21 cellular contexts compared by ENCODE assay signal in the genomic region with DNA sequence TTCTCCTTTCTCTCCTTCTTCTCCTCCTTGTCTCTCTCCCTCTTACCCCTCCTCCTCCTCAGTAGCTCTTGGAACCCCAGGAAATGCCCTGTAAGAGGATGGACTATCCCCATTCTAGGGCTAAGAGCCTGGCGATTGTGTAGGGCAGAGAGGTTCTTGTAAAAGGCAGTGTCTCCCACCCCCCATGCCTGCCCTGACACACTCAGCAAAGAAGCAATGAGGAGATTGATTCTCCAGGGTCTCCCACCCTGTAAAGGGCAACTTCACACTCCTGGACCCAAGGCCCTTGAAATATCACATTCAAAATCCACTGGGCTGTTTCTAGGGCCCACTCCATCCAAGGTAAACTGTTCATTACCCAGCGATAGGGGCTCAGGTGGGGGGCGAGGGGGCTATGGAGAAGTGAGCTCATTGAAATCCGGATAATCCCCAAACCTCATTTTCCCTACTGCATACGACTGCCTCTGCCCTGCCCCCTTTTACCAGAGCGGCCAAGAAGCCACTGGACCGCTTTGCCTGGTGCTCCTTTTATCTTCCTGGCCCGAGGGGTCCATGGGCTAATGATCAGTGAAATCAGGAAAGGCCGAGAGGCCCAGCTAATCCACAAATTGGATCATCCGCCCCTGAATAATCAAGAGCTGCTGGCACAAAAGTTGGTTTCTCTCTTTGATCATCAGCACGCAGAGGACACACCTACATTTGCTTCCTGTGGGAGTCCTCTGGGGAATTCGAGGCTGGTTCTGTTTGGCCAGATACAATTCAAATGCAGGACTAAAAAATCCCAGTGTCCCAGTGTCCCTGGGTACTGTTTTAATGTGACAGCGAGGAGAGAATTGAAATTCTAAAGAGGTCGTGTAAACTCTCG.
A peak's percentile ranks its signal among the peaks of the same experiment; 100 is the strongest.
DNase-seq lines count a peak whose midpoint lies in the region; ATAC-seq lines count a peak whose summit lies in the region.
"Had no signal": no experiment of that assay in that cellular context is flagged by ENCODE, and none has a peak within 500 bp of the region (broad histone marks: within the 10 kb centered on the region; RNA-seq: fewer than 3 reads in every experiment).

No MANE protein-coding gene starts in this region.

- ATAC-seq in HG03432 (IDR thresholded peaks at IDR 0.05; ENCODE audit: unreplicated experiment) (peak; percentile 45), left lobe of liver (no peak)

- no peak overlapping the region for H3K27ac Mint-ChIP-seq in activated CD4-positive, alpha-beta T cell treated with anti-CD3 and anti-CD28 coated beads, Interleukin-2, amount 10 ng/mL, durations not matched to agents 7 days and 5 days
- H3K27ac Mint-ChIP-seq: CD4-positive, CD25-positive, alpha-beta regulatory T cell had no signal

- H3K9me3 Mint-ChIP-seq in activated CD4-positive, alpha-beta T cell treated with anti-CD3 and anti-CD28 coated beads, Interleukin-2, amount 10 ng/mL, durations not matched to agents 7 days and 5 days: peaks cover 4% of the 10 kb centered on the region

- CTCF ChIA-PET in activated CD4-positive, alpha-beta T cell treated with anti-CD3 and anti-CD28 coated beads, Interleukin-2, amount 10 ng/mL, durations not matched to agents 7 days and 5 days (lab: Charles Lee): no interaction called here

- no peaks in the 10 kb centered on the region for H3K36me3 Mint-ChIP-seq in activated CD4-positive, alpha-beta T cell treated with anti-CD3 and anti-CD28 coated beads, Interleukin-2, amount 10 ng/mL, durations not matched to agents 7 days and 5 days (ENCODE audit: low read depth)
- H3K36me3 Mint-ChIP-seq: CD4-positive, CD25-positive, alpha-beta regulatory T cell had no signal

- peaks cover 4% of the 10 kb centered on the region for H3K27me3 Mint-ChIP-seq in activated CD4-positive, alpha-beta T cell treated with anti-CD3 and anti-CD28 coated beads, Interleukin-2, amount 10 ng/mL, durations not matched to agents 7 days and 5 days

- DNase-seq in NCI-H82 (lab: John Stamatoyannopoulos, UW) (peak; percentile 79), NCI-H82 treated with DMSO at 0.1 percent for 48 hours (lab: John Stamatoyannopoulos, UW; ENCODE audit: unreplicated experiment) (no peak), islet precursor cell (peak; percentile 29), left lobe of liver (ENCODE audit: low spot score) (no peak)
- no peak for DNase-seq in stimulated activated CD4-positive, alpha-beta T cell treated with anti-CD3 and anti-CD28 coated beads, Interleukin-2, amount 100 ng/mL, for 48 hours
- no peak for DNase-seq in activated CD4-positive, alpha-beta T cell treated with anti-CD3 and anti-CD28 coated beads for 48 hours
- no peak for DNase-seq in activated CD4-positive, alpha-beta T cell treated with anti-CD3 and anti-CD28 coated beads, Interleukin-2, amount 10 ng/mL, durations not matched to agents 7 days and 5 days
- DNase-seq: ACHN; BE2C; CD4-positive, CD25-positive, alpha-beta regulatory T cell; KBM-7; MV-4-11; NCI-H1105; NCI-H146; NCI-H1930; NCI-H446; NCI-H524 treated with DMSO at 0.1 percent for 48 hours; NCI-H774; RPMI8226; SHP77 had no signal

- no peaks in the 10 kb centered on the region for H3K4me1 Mint-ChIP-seq in activated CD4-positive, alpha-beta T cell treated with anti-CD3 and anti-CD28 coated beads, Interleukin-2, amount 10 ng/mL, durations not matched to agents 7 days and 5 days
- H3K4me1 Mint-ChIP-seq: CD4-positive, CD25-positive, alpha-beta regulatory T cell had no signal

- H3K4me3 Mint-ChIP-seq in activated CD4-positive, alpha-beta T cell treated with anti-CD3 and anti-CD28 coated beads, Interleukin-2, amount 10 ng/mL, durations not matched to agents 7 days and 5 days: no peak overlapping the region
- H3K4me3 Mint-ChIP-seq: CD4-positive, CD25-positive, alpha-beta regulatory T cell had no signal

- POLR2A ChIA-PET in activated CD4-positive, alpha-beta T cell treated with anti-CD3 and anti-CD28 coated beads, Interleukin-2, amount 10 ng/mL, durations not matched to agents 7 days and 5 days (lab: Charles Lee): no interaction called here

Comparison
In these comparisons a context has a peak if more than half of its experiments do, and no peak if none do; other contexts are left out.
1. DNase-seq: peak in NCI-H82 (single experiment) and islet precursor cell (single experiment); none in NCI-H82 treated with DMSO at 0.1 percent for 48 hours (single experiment), stimulated activated CD4-positive, alpha-beta T cell treated with anti-CD3 and anti-CD28 coated beads, Interleukin-2, amount 100 ng/mL, for 48 hours (0 of 2), activated CD4-positive, alpha-beta T cell treated with anti-CD3 and anti-CD28 coated beads for 48 hours (single experiment), activated CD4-positive, alpha-beta T cell treated with anti-CD3 and anti-CD28 coated beads, Interleukin-2, amount 10 ng/mL, durations not matched to agents 7 days and 5 days (single experiment) and left lobe of liver (single experiment).